In the genomic region with DNA sequence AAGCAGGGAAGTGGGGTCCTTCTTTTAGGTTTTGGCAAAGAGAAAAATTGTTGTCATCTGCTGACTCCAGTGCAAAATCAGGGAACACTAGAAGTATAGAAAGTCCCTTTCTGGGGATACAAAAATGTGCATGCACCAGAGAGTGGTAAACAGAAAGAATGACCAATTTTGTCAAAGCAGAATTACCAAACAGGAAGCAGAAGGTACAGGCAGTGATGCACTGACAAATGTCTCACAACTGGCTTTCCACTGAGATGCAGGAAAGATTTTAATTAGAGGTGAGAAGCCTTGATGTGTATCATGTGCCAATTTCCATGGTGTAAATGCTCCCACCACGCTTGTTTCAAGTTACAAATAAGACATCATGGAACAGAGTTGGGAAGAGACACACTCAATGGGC, we compare ENCODE assay signal across 19 cellular contexts.
DNase-seq lines count a peak whose midpoint lies in the region; ATAC-seq, FAIRE-seq and TF ChIP-seq lines count a peak whose summit lies in the region.
"Had no signal": no experiment of that assay in that cellular context is flagged by ENCODE, and none has a peak within 500 bp of the region (broad histone marks: within the 10 kb centered on the region; RNA-seq: fewer than 3 reads in every experiment).

No MANE protein-coding gene starts in this region.

- CTCF ChIA-PET in activated CD4-positive, alpha-beta T cell treated with anti-CD3 and anti-CD28 coated beads for 36 hours (lab: Charles Lee), result no interaction called here
- CTCF ChIA-PET in endothelial cell of umbilical vein (lab: Charles Lee), result no interaction called here

- dilution Hi-C loops in endothelial cell of umbilical vein (cut with MboI; ENCODE audit: extremely low pct_ligation_motif_present, low sequenced_read_pairs), result no loop called here

- no peaks in the 10 kb centered on the region for H3K9me2 ChIP-seq in Loucy (replicated peaks; ENCODE audit: low read depth, low read length)

- no peak for FAIRE-seq in endothelial cell of umbilical vein (lab: Jason Lieb, UNC)
- FAIRE-seq: RCC 7860 had no signal

- no peak overlapping the region for H3K4me3 Mint-ChIP-seq in activated CD4-positive, alpha-beta T cell treated with anti-CD3 and anti-CD28 coated beads for 36 hours
- H3K4me3 Mint-ChIP-seq in natural killer cell treated with Interleukin-12 subunit alpha and Interleukin-12 subunit beta and Interleukin-15 and Interleukin-18, amount 100 ng/mL, for 72 hours, result no peak overlapping the region
- H3K4me3 Mint-ChIP-seq: CD8-positive, alpha-beta memory T cell had no signal

- H3K27ac Mint-ChIP-seq in activated CD4-positive, alpha-beta T cell treated with anti-CD3 and anti-CD28 coated beads for 36 hours, result no peak overlapping the region
- H3K27ac Mint-ChIP-seq in natural killer cell treated with Interleukin-12 subunit alpha and Interleukin-12 subunit beta and Interleukin-15 and Interleukin-18, amount 100 ng/mL, for 72 hours, result no peak overlapping the region
- H3K27ac Mint-ChIP-seq: CD8-positive, alpha-beta memory T cell had no signal

- no peak overlapping the region for H3K27ac ChIP-seq in endothelial cell of umbilical vein (ENCODE audit: insufficient read depth, low read depth, low read length)
- H3K27ac ChIP-seq: 22Rv1, BLaER1, HL-60 had no signal

- peaks cover 5% of the 10 kb centered on the region for H3K27me3 Mint-ChIP-seq in activated CD4-positive, alpha-beta T cell treated with anti-CD3 and anti-CD28 coated beads for 36 hours
- peaks cover 15 to 22% of the 10 kb centered on the region in 2 donors for H3K27me3 Mint-ChIP-seq in natural killer cell treated with Interleukin-12 subunit alpha and Interleukin-12 subunit beta and Interleukin-15 and Interleukin-18, amount 100 ng/mL, for 72 hours

- TF ChIP-seq CTCF in Loucy (conservative IDR thresholded peaks at IDR 0.05; ENCODE audit: low read length), result no peak
- TF ChIP-seq CTCF in endothelial cell of umbilical vein (IDR thresholded peaks at IDR 0.05; ENCODE audit: extremely low read depth in 1 of 2, insufficient read depth in 1 of 2, low read depth in 1 of 2, low read length in 2 of 2), result no peak

- H3K9me3 ChIP-seq in Loucy (ENCODE audit: insufficient read depth, low read depth, low read length), result no peaks in the 10 kb centered on the region
- no peaks in the 10 kb centered on the region for H3K9me3 ChIP-seq in endothelial cell of umbilical vein (replicated peaks; ENCODE audit: control insufficient read depth, insufficient read depth, low read length)
- H3K9me3 ChIP-seq: BLaER1 had no signal

- no peaks in the 10 kb centered on the region for H3F3A ChIP-seq in Loucy (ENCODE audit: low read depth)

- H3K9me3 Mint-ChIP-seq in activated CD4-positive, alpha-beta T cell treated with anti-CD3 and anti-CD28 coated beads for 36 hours (ENCODE audit: low read depth), result no peaks in the 10 kb centered on the region
- H3K9me3 Mint-ChIP-seq in natural killer cell treated with Interleukin-12 subunit alpha and Interleukin-12 subunit beta and Interleukin-15 and Interleukin-18, amount 100 ng/mL, for 72 hours, result no peaks in the 10 kb centered on the region

- intact Hi-C loops in activated CD4-positive, alpha-beta T cell treated with anti-CD3 and anti-CD28 coated beads for 36 hours (cut with DNase I, micrococcal nuclease), result no loop called here
- intact Hi-C loops in endothelial cell of umbilical vein (cut with micrococcal nuclease), result loop anchor here (5.0 kb wide), 1 partner anchor 50 kb away; no protein-coding TSS in a partner anchor

- peak; percentile 75 for ATAC-seq in activated CD4-positive, alpha-beta T cell treated with anti-CD3 and anti-CD28 coated beads for 36 hours
- peak; percentile 75 for ATAC-seq in GM19043 (IDR thresholded peaks at IDR 0.05; ENCODE audit: low read depth, unreplicated experiment)
- no peak for ATAC-seq in natural killer cell treated with Interleukin-12 subunit alpha and Interleukin-12 subunit beta and Interleukin-15 and Interleukin-18, amount 100 ng/mL, for 72 hours
- ATAC-seq in HG03571 (IDR thresholded peaks at IDR 0.05; ENCODE audit: unreplicated experiment), result no peak
- ATAC-seq in HG03108 (IDR thresholded peaks at IDR 0.05; ENCODE audit: unreplicated experiment), result no peak

- DNase-seq in activated CD4-positive, alpha-beta T cell treated with anti-CD3 and anti-CD28 coated beads for 36 hours, result no peak
- DNase-seq in activated CD4-positive, alpha-beta T cell treated with anti-CD3 and anti-CD28 coated beads for 48 hours, result no peak
- DNase-seq in endothelial cell of umbilical vein (ENCODE audit: low read depth, low spot score), result no peak
- no peak for DNase-seq in natural killer cell treated with Interleukin-12 subunit alpha and Interleukin-12 subunit beta and Interleukin-15 and Interleukin-18, amount 100 ng/mL, for 72 hours (ENCODE audit: low spot score)
- DNase-seq: CD8-positive, alpha-beta memory T cell; H7; NCI-H1092 treated with DMSO at 0.1 percent for 48 hours; NCI-H1694; NCI-H446; NCI-H748 treated with DMSO at 0.1 percent for 48 hours; SHP77 treated with DMSO at 0.1 percent for 48 hours had no signal

- H3K79me2 ChIP-seq in Loucy (ENCODE audit: insufficient read depth, low read length) (no peaks in the 10 kb centered on the region), endothelial cell of umbilical vein (ENCODE audit: control insufficient read depth, insufficient read depth, low read length) (no peaks in the 10 kb centered on the region)

- no peak for TF ChIP-seq POLR2A in endothelial cell of umbilical vein (IDR thresholded peaks at IDR 0.05; ENCODE audit: low read depth, low read length)

- H2AFZ ChIP-seq in Loucy (ENCODE audit: low read length) (peak overlapping the region; percentile 23; the same call in 1 of the 2 replicates), endothelial cell of umbilical vein (ENCODE audit: low read depth, low read length) (peak overlapping the region; percentile 7)

- H3K27me3 ChIP-seq in Loucy (ENCODE audit: insufficient read depth, low read length, poor library complexity, severe bottlenecking) (no peaks in the 10 kb centered on the region), endothelial cell of umbilical vein (ENCODE audit: control insufficient read depth in 2 of 2, insufficient read depth in 2 of 2, low read length in 2 of 2) (no peaks in the 10 kb centered on the region)
- H3K27me3 ChIP-seq: BLaER1 had no signal

- H3K4me2 ChIP-seq in Loucy (ENCODE audit: low read depth, low read length, poor library complexity, severe bottlenecking) (no peak overlapping the region), endothelial cell of umbilical vein (ENCODE audit: insufficient read depth, low read length) (no peak overlapping the region)
- H3K4me2 ChIP-seq: BLaER1 had no signal

- no peak overlapping the region for H3K4me3 ChIP-seq in Loucy (ENCODE audit: low read length, poor library complexity, severe bottlenecking)
- no peak overlapping the region for H3K4me3 ChIP-seq in endothelial cell of umbilical vein (replicated peaks in 1 of 3; ENCODE audit: insufficient read depth in 1 of 3, low read depth in 1 of 3, low read length in 3 of 3)
- H3K4me3 ChIP-seq: BLaER1 had no signal

- peaks cover 4% of the 10 kb centered on the region for H3K4me1 Mint-ChIP-seq in activated CD4-positive, alpha-beta T cell treated with anti-CD3 and anti-CD28 coated beads for 36 hours
- no peaks in the 10 kb centered on the region for H3K4me1 Mint-ChIP-seq in natural killer cell treated with Interleukin-12 subunit alpha and Interleukin-12 subunit beta and Interleukin-15 and Interleukin-18, amount 100 ng/mL, for 72 hours (ENCODE audit: low read depth in 2 of 2)
- H3K4me1 Mint-ChIP-seq: CD8-positive, alpha-beta memory T cell had no signal

- H4K20me1 ChIP-seq in Loucy (ENCODE audit: insufficient read depth, low read length, poor library complexity, severe bottlenecking) (no peaks in the 10 kb centered on the region), endothelial cell of umbilical vein (replicated peaks; ENCODE audit: control insufficient read depth, extremely low read depth, insufficient read depth, low read length) (no peaks in the 10 kb centered on the region)
- H4K20me1 ChIP-seq: BLaER1 had no signal

- BruUV-seq in endothelial cell of umbilical vein (replicated peaks; lab: Mats Ljungman, UMichigan), result no TSS peak

- no peaks in the 10 kb centered on the region for H3K36me3 Mint-ChIP-seq in activated CD4-positive, alpha-beta T cell treated with anti-CD3 and anti-CD28 coated beads for 36 hours (ENCODE audit: low read depth)
- no peaks in the 10 kb centered on the region for H3K36me3 Mint-ChIP-seq in natural killer cell treated with Interleukin-12 subunit alpha and Interleukin-12 subunit beta and Interleukin-15 and Interleukin-18, amount 100 ng/mL, for 72 hours
- H3K36me3 Mint-ChIP-seq: CD8-positive, alpha-beta memory T cell had no signal

- H3K9me1 ChIP-seq in endothelial cell of umbilical vein (replicated peaks; ENCODE audit: control insufficient read depth, extremely low read depth, insufficient read depth, low read length), result no peaks in the 10 kb centered on the region

- POLR2A ChIA-PET in activated CD4-positive, alpha-beta T cell treated with anti-CD3 and anti-CD28 coated beads for 36 hours (lab: Charles Lee), result no interaction called here
- POLR2A ChIA-PET in endothelial cell of umbilical vein (lab: Charles Lee), result no interaction called here

- H3K9ac ChIP-seq in Loucy (ENCODE audit: low read depth, low read length, poor library complexity, severe bottlenecking), result no peak overlapping the region
- H3K9ac ChIP-seq in endothelial cell of umbilical vein (replicated peaks; ENCODE audit: extremely low read depth, insufficient read depth, low read length), result no peak overlapping the region
- H3K9ac ChIP-seq: BLaER1 had no signal

- H3K36me3 ChIP-seq in Loucy (ENCODE audit: insufficient read depth, low read length), result no peaks in the 10 kb centered on the region
- no peaks in the 10 kb centered on the region for H3K36me3 ChIP-seq in endothelial cell of umbilical vein (ENCODE audit: control insufficient read depth in 2 of 2, extremely low read depth in 1 of 2, insufficient read depth in 2 of 2, low read length in 2 of 2)
- H3K36me3 ChIP-seq: BLaER1 had no signal

- H3K4me1 ChIP-seq in Loucy (ENCODE audit: insufficient read depth, low read length, poor library complexity, severe bottlenecking) (peaks cover 9% of the 10 kb centered on the region), endothelial cell of umbilical vein (ENCODE audit: control insufficient read depth, extremely low read depth, insufficient read depth, low read length) (peaks cover 21% of the 10 kb centered on the region)
- H3K4me1 ChIP-seq: BLaER1 had no signal

TF ChIP-seq in endothelial cell of umbilical vein, 7 proteins besides CTCF, POLR2A, EP300 and RAD21 (continues in another document):
- no peak for TF ChIP-seq JUN (IDR thresholded peaks at IDR 0.05; ENCODE audit: borderline replicate concordance, insufficient read depth, insufficient read length, low read depth)
- no peak for TF ChIP-seq EZH2 (IDR thresholded peaks at IDR 0.05; ENCODE audit: borderline replicate concordance, low read depth, low read length, severe bottlenecking)
- no peak for TF ChIP-seq FOS (IDR thresholded peaks at IDR 0.05; ENCODE audit: borderline replicate concordance, insufficient read depth, low read length)
- TF ChIP-seq, protein P1, sequence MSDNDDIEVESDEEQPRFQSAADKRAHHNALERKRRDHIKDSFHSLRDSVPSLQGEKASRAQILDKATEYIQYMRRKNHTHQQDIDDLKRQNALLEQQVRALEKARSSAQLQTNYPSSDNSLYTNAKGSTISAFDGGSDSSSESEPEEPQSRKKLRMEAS (IDR thresholded peaks at IDR 0.05; ENCODE audit: insufficient read depth, insufficient read length), result no peak
- TF ChIP-seq POLR2AphosphoS5 (IDR thresholded peaks at IDR 0.05; ENCODE audit: insufficient read depth, low read depth, low read length), result no peak

Comparison
In these comparisons a context has a peak if more than half of its experiments do, and no peak if none do; other contexts are left out.
1. ATAC-seq: peak in activated CD4-positive, alpha-beta T cell treated with anti-CD3 and anti-CD28 coated beads for 36 hours (single experiment) and GM19043 (single experiment); none in natural killer cell treated with Interleukin-12 subunit alpha and Interleukin-12 subunit beta and Interleukin-15 and Interleukin-18, amount 100 ng/mL, for 72 hours (0 of 2), HG03571 (single experiment) and HG03108 (single experiment).